In the genomic region with DNA sequence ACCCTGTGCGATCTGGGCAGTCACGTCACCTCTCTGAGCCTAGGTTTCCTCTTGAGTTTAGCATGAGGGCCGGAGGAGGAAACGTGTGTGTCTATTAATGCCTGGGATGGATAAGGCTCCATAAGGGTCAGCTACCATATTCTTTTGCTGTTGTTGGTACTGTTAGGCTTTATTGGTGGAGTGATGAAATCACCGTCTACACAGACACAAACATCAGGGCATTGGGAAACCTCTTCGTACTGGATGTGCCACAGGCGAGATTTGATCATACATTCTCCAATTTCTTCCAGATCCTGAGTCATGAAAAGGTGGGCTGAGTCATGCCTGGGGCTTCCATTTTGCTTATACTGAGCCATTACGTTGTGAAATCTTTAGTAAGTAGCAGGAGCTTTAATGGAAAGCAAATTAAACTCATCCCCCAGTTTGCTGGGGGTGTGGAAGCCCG, we compare ENCODE assay signal across 12 cellular contexts. TPM values are rescaled to one million over a fixed set of nuclear protein-coding genes. Genes with fewer than 3 reads are reported as not detected.
DNase-seq lines count a peak whose midpoint lies in the region; ATAC-seq and TF ChIP-seq lines count a peak whose summit lies in the region.
"Had no signal": no experiment of that assay in that cellular context is flagged by ENCODE, and none has a peak within 500 bp of the region (broad histone marks: within the 10 kb centered on the region; RNA-seq: fewer than 3 reads in every experiment).

No MANE protein-coding gene starts in this region.

- CTCF ChIA-PET in MCF 10A (lab: Yijun Ruan, JAX): interaction anchor here (0.7 to 4.2 kb wide), 12 partner anchors 9 to 121 kb away, joined by 3 to 29 read pairs (median 6); partner anchors contain the start of gene NIPAL3

- ATAC-seq in heart left ventricle (no peak), lung (ENCODE audit: insufficient read depth, low FRiP score) (peak; percentile 34)
- ATAC-seq: naive thymus-derived CD4-positive, alpha-beta T cell; T-helper 17 cell had no signal

- DNase-seq in left ventricle myocardium inferior (no peak), heart left ventricle (no peak), MCF 10A (ENCODE audit: unreplicated experiment) (peak; percentile 99), lung (ENCODE audit: low spot score) (no peak), vagina (ENCODE audit: extremely low spot score in 2 of 2) (peak; percentile 84 to 97), SK-N-DZ (ENCODE audit: low spot score) (no peak), endothelial cell (ENCODE audit: low spot score) (no peak), NCI-H128 (lab: John Stamatoyannopoulos, UW; ENCODE audit: unreplicated experiment) (no peak)
- DNase-seq: naive thymus-derived CD4-positive, alpha-beta T cell; T-helper 17 cell had no signal

- BruUV-seq in MCF 10A (replicated peaks; lab: Mats Ljungman, UMichigan): no TSS peak

- H3K9me3 Mint-ChIP-seq in MCF 10A (ENCODE audit: unreplicated experiment): no peaks in the 10 kb centered on the region
- no peaks in the 10 kb centered on the region for H3K9me3 Mint-ChIP-seq in endothelial cell (ENCODE audit: unreplicated experiment)
- H3K9me3 Mint-ChIP-seq: CD14-positive monocyte; naive thymus-derived CD4-positive, alpha-beta T cell had no signal

- H3K4me3 ChIP-seq in left ventricle myocardium inferior: no peak overlapping the region
- H3K4me3 ChIP-seq in heart left ventricle: no peak overlapping the region
- no peak overlapping the region for H3K4me3 ChIP-seq in lung
- no peak overlapping the region for H3K4me3 ChIP-seq in vagina

- intact Hi-C loops in left ventricle myocardium inferior (cut with micrococcal nuclease): no loop called here
- intact Hi-C loops in heart left ventricle (cut with DNase I): loop anchor here in 1 of 10 donors (10.0 kb wide), 1 partner anchor 91 kb away; no protein-coding TSS in a partner anchor
- intact Hi-C loops in MCF 10A (cut with micrococcal nuclease): loop anchor here (1.0 to 2.0 kb wide), 3 partner anchors 27 to 97 kb away; no protein-coding TSS in a partner anchor
- intact Hi-C loops in vagina (cut with DNase I): no loop called here

- H3K36me3 Mint-ChIP-seq in MCF 10A (ENCODE audit: insufficient read depth, unreplicated experiment) (peaks cover 8% of the 10 kb centered on the region), endothelial cell (ENCODE audit: low read depth, unreplicated experiment) (no peaks in the 10 kb centered on the region)
- H3K36me3 Mint-ChIP-seq: CD14-positive monocyte; naive thymus-derived CD4-positive, alpha-beta T cell had no signal

- H3K36me3 ChIP-seq in left ventricle myocardium inferior (no peaks in the 10 kb centered on the region), heart left ventricle (no peaks in the 10 kb centered on the region), lung (ENCODE audit: control insufficient read depth in 2 of 2, insufficient read depth in 2 of 2, low read length in 2 of 2) (no peaks in the 10 kb centered on the region), vagina (no peaks in the 10 kb centered on the region)

- peak overlapping the region; percentile 27 for H3K27ac ChIP-seq in left ventricle myocardium inferior (replicated peaks)
- H3K27ac ChIP-seq in heart left ventricle: peak overlapping the region in 1 of 12 donors; percentile 77
- H3K27ac ChIP-seq in lung (ENCODE audit: low read depth in 1 of 2, low read length in 1 of 2): peak overlapping the region in 1 of 2 donors; percentile 50
- peak overlapping the region; percentile 76 for H3K27ac ChIP-seq in vagina

- H3K27me3 ChIP-seq in left ventricle myocardium inferior (ENCODE audit: low read depth) (peaks cover 4% of the 10 kb centered on the region), heart left ventricle (no peaks in the 10 kb centered on the region), lung (ENCODE audit: control insufficient read depth, insufficient read depth) (no peaks in the 10 kb centered on the region), vagina (no peaks in the 10 kb centered on the region)

- WGBS in heart left ventricle, 4 donors: 79 to 86% (median 85%) methylated on average over 8 to 9 of the region's 9 CpGs
- 69 to 77% methylated on average over 9 of the region's 9 CpGs for whole genome bisulfite sequencing in lung, 2 donors

- H3K4me1 ChIP-seq in left ventricle myocardium inferior (peaks cover 18% of the 10 kb centered on the region), heart left ventricle (peaks cover 0 to 22% (median 4%) of the 10 kb centered on the region in 12 donors), lung (ENCODE audit: control insufficient read depth in 2 of 2, insufficient read depth in 2 of 2, low read length in 2 of 2) (peaks cover 0 to 2% of the 10 kb centered on the region in 2 donors), vagina (peaks cover 39% of the 10 kb centered on the region)

- peak overlapping the region; percentile 98 for H3K27ac Mint-ChIP-seq in MCF 10A (ENCODE audit: low read depth, unreplicated experiment)
- no peak overlapping the region for H3K27ac Mint-ChIP-seq in endothelial cell (ENCODE audit: unreplicated experiment)
- H3K27ac Mint-ChIP-seq: naive thymus-derived CD4-positive, alpha-beta T cell; T-helper 17 cell had no signal

- peak overlapping the region; percentile 32 for H3K4me3 Mint-ChIP-seq in MCF 10A (ENCODE audit: unreplicated experiment)
- no peak overlapping the region for H3K4me3 Mint-ChIP-seq in endothelial cell (ENCODE audit: unreplicated experiment)
- H3K4me3 Mint-ChIP-seq: naive thymus-derived CD4-positive, alpha-beta T cell; T-helper 17 cell had no signal

- TF ChIP-seq POLR2A in heart left ventricle (IDR thresholded peaks at IDR 0.05) (no peak), vagina (IDR thresholded peaks at IDR 0.05) (no peak)

- TF ChIP-seq CTCF in left ventricle myocardium inferior (IDR thresholded peaks at IDR 0.05; ENCODE audit: borderline replicate concordance) (no peak), heart left ventricle (IDR thresholded peaks at IDR 0.05) (no peak), MCF 10A (IDR thresholded peaks at IDR 0.05; ENCODE audit: unreplicated experiment) (no peak), lung (IDR thresholded peaks at IDR 0.05; ENCODE audit: control extremely low read depth, extremely low read depth) (no peak), vagina (IDR thresholded peaks at IDR 0.05) (no peak), endothelial cell (IDR thresholded peaks at IDR 0.05; ENCODE audit: unreplicated experiment) (no peak)

- H3K4me1 Mint-ChIP-seq in MCF 10A (ENCODE audit: insufficient read depth, unreplicated experiment): peaks cover 57% of the 10 kb centered on the region
- H3K4me1 Mint-ChIP-seq in endothelial cell (ENCODE audit: unreplicated experiment): peaks cover 21% of the 10 kb centered on the region
- H3K4me1 Mint-ChIP-seq: T-helper 17 cell had no signal

- POLR2A ChIA-PET in MCF 10A (lab: Yijun Ruan, JAX): interaction anchor here (0.5 to 18.3 kb wide), 29 partner anchors 9 to 938 kb away, joined by 3 to 400 read pairs (median 5); partner anchors contain the start of genes GRHL3, NIPAL3, STPG1 and SYF2

- H3K27me3 Mint-ChIP-seq in MCF 10A (ENCODE audit: insufficient read depth, unreplicated experiment) (no peaks in the 10 kb centered on the region), endothelial cell (ENCODE audit: unreplicated experiment) (no peaks in the 10 kb centered on the region)

- H3K9me3 ChIP-seq in left ventricle myocardium inferior (replicated peaks) (no peaks in the 10 kb centered on the region), heart left ventricle (no peaks in the 10 kb centered on the region), lung (ENCODE audit: control insufficient read depth in 2 of 2, insufficient read depth in 1 of 2, low read length in 1 of 2) (no peaks in the 10 kb centered on the region), vagina (no peaks in the 10 kb centered on the region)

RNA-seq across cellular contexts. Expression of gene GRHL3, which starts 24.9 kb away (rescaled TPM):
- total RNA-seq in left ventricle myocardium inferior (not detected), heart left ventricle (under 1 TPM in 1 of 9 donors, not detected in 8; 0.61 TPM), MCF 10A (2022) (4.7 and 8.9 TPM in 2 replicates), lung (under 1 TPM; 0.40 to 0.95 TPM), vagina (58.7 TPM), endothelial cell (ENCODE audit: unreplicated experiment) (2.1 TPM)
- polyA plus RNA-seq in heart left ventricle (under 1 TPM in 1 of 2 donors, not detected in 1; 0.03 TPM), lung (under 1 TPM; 0.23 to 0.30 TPM)
- polyA plus RNA-seq in SK-N-DZ (2014; cell fraction: cytosol; rRNA removed): 0.10 TPM in 1 of 2 replicates, not detected in the other
- 0.15 TPM in 1 of 2 replicates, not detected in the other for polyA plus RNA-seq in SK-N-DZ (2014; cell fraction: nucleus; rRNA removed)
- total RNA-seq: naive thymus-derived CD4-positive, alpha-beta T cell; subcutaneous adipose tissue; T-helper 17 cell had no signal
- polyA plus RNA-seq: CD14-positive monocyte; naive thymus-derived CD4-positive, alpha-beta T cell had no signal

Comparison
In these comparisons a context has a peak if more than half of its experiments do, and no peak if none do; other contexts are left out.
1. DNase-seq: peak in MCF 10A (single experiment) and vagina (2 of 2); none in left ventricle myocardium inferior (single experiment), heart left ventricle (0 of 5), lung (single experiment), SK-N-DZ (single experiment), endothelial cell (single experiment) and NCI-H128 (single experiment).